Comparison of ENCODE assay signal across 9 cellular contexts in the genomic region with DNA sequence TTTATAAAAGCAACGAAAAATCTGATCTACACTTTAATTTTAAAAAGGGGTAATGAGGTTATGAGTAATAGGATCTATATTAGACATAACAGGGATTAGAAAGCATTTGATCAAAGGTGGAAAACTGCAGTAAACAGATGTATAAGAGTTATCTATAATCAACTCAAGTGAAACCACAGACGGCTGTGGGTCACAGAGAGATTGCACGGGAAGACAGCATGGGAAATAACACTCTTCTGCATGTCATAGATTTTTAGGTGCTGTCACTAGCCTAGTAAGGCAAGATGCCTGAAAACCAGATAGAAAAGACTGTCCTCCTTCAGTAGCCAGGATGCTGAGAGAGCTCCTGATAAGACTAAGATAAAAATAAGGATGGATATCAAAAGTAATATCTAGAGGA. TPM values are rescaled to one million over a fixed set of nuclear protein-coding genes. Genes with fewer than 3 reads are reported as not detected.
DNase-seq lines count a peak whose midpoint lies in the region; ATAC-seq and TF ChIP-seq lines count a peak whose summit lies in the region.
"Had no signal": no experiment of that assay in that cellular context is flagged by ENCODE, and none has a peak within 500 bp of the region (broad histone marks: within the 10 kb centered on the region; RNA-seq: fewer than 3 reads in every experiment).

No MANE protein-coding gene starts in this region.

- peaks cover 10% of the 10 kb centered on the region for H3K36me3 Mint-ChIP-seq in activated naive CD8-positive, alpha-beta T cell
- H3K36me3 Mint-ChIP-seq in neural crest cell (ENCODE audit: low read depth): no peaks in the 10 kb centered on the region

- no peaks in the 10 kb centered on the region for H3K27me3 Mint-ChIP-seq in activated naive CD8-positive, alpha-beta T cell
- peaks cover 28% of the 10 kb centered on the region for H3K27me3 Mint-ChIP-seq in neural crest cell (ENCODE audit: low read depth)

- peak overlapping the region; percentile 96 for H3K27ac Mint-ChIP-seq in activated naive CD8-positive, alpha-beta T cell
- H3K27ac Mint-ChIP-seq in neural crest cell (ENCODE audit: unreplicated experiment): no peak overlapping the region

- peaks cover 73% of the 10 kb centered on the region for H3K4me1 Mint-ChIP-seq in activated naive CD8-positive, alpha-beta T cell (ENCODE audit: low read depth)
- H3K4me1 Mint-ChIP-seq in neural crest cell: peaks cover 16% of the 10 kb centered on the region

- DNase-seq in DND-41 (peak; percentile 52), Karpas-422 (no peak), neural crest cell (ENCODE audit: low read depth, low spot score) (no peak), iPS-NIHi7 (ENCODE audit: extremely low spot score) (no peak), NCI-H1417 (lab: John Stamatoyannopoulos, UW) (no peak), inferior parietal cortex (ENCODE audit: extremely low spot score) (no peak)

- H3K9me3 Mint-ChIP-seq in activated naive CD8-positive, alpha-beta T cell (ENCODE audit: low read depth): no peaks in the 10 kb centered on the region
- H3K9me3 Mint-ChIP-seq in neural crest cell: no peaks in the 10 kb centered on the region

- no peak for TF ChIP-seq CTCF in DND-41 (IDR thresholded peaks at IDR 0.05; ENCODE audit: borderline replicate concordance, extremely low read depth, low read length, poor library complexity, severe bottlenecking)
- no peak for TF ChIP-seq CTCF in neural crest cell (conservative IDR thresholded peaks at IDR 0.05)

- peak overlapping the region; percentile 89 for H3K27ac ChIP-seq in DND-41 (ENCODE audit: low read length)
- no peak overlapping the region for H3K27ac ChIP-seq in Karpas-422 (ENCODE audit: low read length)

- H3K27me3 ChIP-seq in DND-41 (ENCODE audit: insufficient read depth, low read length, poor library complexity) (no peaks in the 10 kb centered on the region), Karpas-422 (ENCODE audit: low read length) (no peaks in the 10 kb centered on the region)

- H3K9me2 ChIP-seq in Karpas-422 (replicated peaks; ENCODE audit: insufficient read depth, low read length): no peaks in the 10 kb centered on the region

- H3K9me3 ChIP-seq in DND-41 (ENCODE audit: insufficient read depth, low read length, severe bottlenecking) (no peaks in the 10 kb centered on the region), Karpas-422 (ENCODE audit: low read length) (no peaks in the 10 kb centered on the region)

- H3K79me2 ChIP-seq in DND-41 (ENCODE audit: insufficient read depth, low read length) (peaks cover 61% of the 10 kb centered on the region), Karpas-422 (ENCODE audit: low read length) (no peaks in the 10 kb centered on the region)

- no peak overlapping the region for H2AFZ ChIP-seq in DND-41 (ENCODE audit: low read depth, low read length)
- no peak overlapping the region for H2AFZ ChIP-seq in Karpas-422 (ENCODE audit: low read length)

- H3K9ac ChIP-seq in DND-41 (ENCODE audit: low read depth, low read length): peak overlapping the region; percentile 90
- no peak overlapping the region for H3K9ac ChIP-seq in Karpas-422 (ENCODE audit: low read length)

- peaks cover 75% of the 10 kb centered on the region for H3K4me1 ChIP-seq in DND-41 (ENCODE audit: insufficient read depth, low read length)
- peaks cover 54% of the 10 kb centered on the region for H3K4me1 ChIP-seq in Karpas-422 (ENCODE audit: low read length)

- H3K4me2 ChIP-seq in DND-41 (ENCODE audit: insufficient read depth, low read length) (peak overlapping the region; percentile 89), Karpas-422 (ENCODE audit: low read depth, low read length, poor library complexity, severe bottlenecking) (peak overlapping the region; percentile 66)

- ATAC-seq in DND-41 (ENCODE audit: insufficient read depth, low read depth) (peak; percentile 42), HG03039 (IDR thresholded peaks at IDR 0.05; ENCODE audit: unreplicated experiment) (no peak)
- ATAC-seq: K562 had no signal

- H3K4me3 ChIP-seq in DND-41 (ENCODE audit: low read depth in 1 of 2, low read length in 2 of 2): peak overlapping the region in 1 of 2 experiments; percentile 70; a peak in 2 of 4 replicates
- no peak overlapping the region for H3K4me3 ChIP-seq in Karpas-422 (ENCODE audit: low read length)

- 0 out of 2 replicates have a peak, but pooled peaks cover 2% of the 10 kb centered on the region for H4K20me1 ChIP-seq in DND-41 (ENCODE audit: insufficient read depth, low read length)
- H4K20me1 ChIP-seq in Karpas-422 (ENCODE audit: insufficient read depth, low read depth, low read length): 0 out of 2 replicates have a peak, but pooled peaks cover 5% of the 10 kb centered on the region

- H3K36me3 ChIP-seq in DND-41 (ENCODE audit: insufficient read depth, low read length): no peaks in the 10 kb centered on the region
- H3K36me3 ChIP-seq in Karpas-422 (ENCODE audit: insufficient read depth, low read length): no peaks in the 10 kb centered on the region

- peak overlapping the region; percentile 94 for H3K4me3 Mint-ChIP-seq in activated naive CD8-positive, alpha-beta T cell
- H3K4me3 Mint-ChIP-seq in neural crest cell: peak overlapping the region; percentile 86

RNA-seq across cellular contexts. Expression of gene LYSMD2, which starts 1.8 kb away (rescaled TPM):
- 3.4 and 5.4 TPM in 2 replicates for total RNA-seq in Karpas-422 (2014; rRNA removed; shearing (Covaris generic); ENCODE audit: low replicate concordance)
- total RNA-seq in neural crest cell: 2.4 and 3.2 TPM in 2 replicates

RNA-seq across cellular contexts. Expression of gene TMOD2, which starts 15.8 kb away (rescaled TPM):
- 0.72 and 2.6 TPM in 2 replicates for total RNA-seq in Karpas-422 (2014; rRNA removed; shearing (Covaris generic); ENCODE audit: low replicate concordance)
- 17.4 and 18.9 TPM in 2 replicates for total RNA-seq in neural crest cell

RNA-seq across cellular contexts. Expression of gene SCG3, which starts 54.3 kb away (rescaled TPM):
- total RNA-seq in Karpas-422 (2014; rRNA removed; shearing (Covaris generic); ENCODE audit: low replicate concordance): not detected in 2 replicates
- 7.5 and 8.1 TPM in 2 replicates for total RNA-seq in neural crest cell
